12 cellular contexts compared by ENCODE assay signal in the genomic region with DNA sequence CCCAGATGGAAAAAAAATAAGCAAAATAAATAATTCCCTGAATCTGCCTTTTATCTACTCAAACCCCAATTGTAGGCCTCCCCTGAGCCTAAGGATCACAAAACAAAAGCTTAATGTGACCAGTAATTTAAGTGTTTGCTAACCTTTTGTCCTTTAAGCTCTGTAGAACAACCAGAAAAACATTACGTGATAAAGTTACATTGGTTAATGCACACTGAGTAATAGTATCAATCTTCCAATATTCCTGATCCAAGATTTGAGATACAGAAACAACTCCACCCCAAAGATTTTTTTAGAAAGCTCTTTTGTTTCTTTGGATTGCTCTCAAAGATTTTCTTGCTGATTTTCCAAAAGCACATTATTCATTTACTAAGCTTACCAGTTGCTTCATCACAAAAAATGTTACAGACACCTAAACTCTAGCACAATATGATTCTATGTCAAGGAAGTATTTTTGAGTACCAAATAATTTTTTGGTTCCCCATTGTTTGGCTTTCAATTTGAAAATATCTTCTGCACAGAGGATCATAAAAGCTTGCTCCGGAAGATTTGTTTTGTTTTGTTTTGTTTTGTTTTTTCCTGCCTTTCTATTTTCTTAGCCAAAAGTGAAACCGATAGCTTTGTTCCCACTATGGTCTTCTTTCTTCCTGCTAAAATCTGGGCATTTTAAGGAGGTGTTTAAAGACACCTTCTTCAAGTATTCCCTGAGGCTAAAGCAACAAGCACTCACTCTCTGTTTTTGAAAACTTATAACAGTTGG. TPM values are rescaled to one million over a fixed set of nuclear protein-coding genes. Genes with fewer than 3 reads are reported as not detected.
DNase-seq lines count a peak whose midpoint lies in the region; ATAC-seq and TF ChIP-seq lines count a peak whose summit lies in the region.
"Had no signal": no experiment of that assay in that cellular context is flagged by ENCODE, and none has a peak within 500 bp of the region (broad histone marks: within the 10 kb centered on the region; RNA-seq: fewer than 3 reads in every experiment).

No MANE protein-coding gene starts in this region.

- ATAC-seq in HG03457 (IDR thresholded peaks at IDR 0.05; ENCODE audit: unreplicated experiment): no peak

- H3K27ac ChIP-seq in H9 (ENCODE audit: insufficient read length, low read depth, low read length): no peak overlapping the region
- H3K27ac ChIP-seq in SJSA1: no peak overlapping the region
- no peak overlapping the region for H3K27ac ChIP-seq in iPS-20b (ENCODE audit: low read length)
- H3K27ac ChIP-seq in sigmoid colon: peak overlapping the region in 3 of 4 donors; percentile 23 to 29 (median 23)
- H3K27ac ChIP-seq in tibial artery: no peak overlapping the region
- H3K27ac ChIP-seq: dorsolateral prefrontal cortex had no signal

- H2BK15ac ChIP-seq in H9 (ENCODE audit: low read depth, low read length): no peak overlapping the region

- H3K14ac ChIP-seq in H9 (ENCODE audit: insufficient read depth, low read length): no peak overlapping the region

- no peaks in the 10 kb centered on the region for H3K27me3 Mint-ChIP-seq in H9 (ENCODE audit: low read depth)

- no peaks in the 10 kb centered on the region for H3K23me2 ChIP-seq in H9 (ENCODE audit: insufficient read length, low read depth, low read length, poor library complexity, severe bottlenecking)

- H3K79me1 ChIP-seq in H9 (ENCODE audit: insufficient read depth, low read depth, low read length, poor library complexity, severe bottlenecking): no peaks in the 10 kb centered on the region

- H3K23ac ChIP-seq in H9 (ENCODE audit: insufficient read length, low read depth, low read length): no peak overlapping the region

- H3K9me3 Mint-ChIP-seq in H9: no peaks in the 10 kb centered on the region
- H3K9me3 Mint-ChIP-seq: CD4-positive, alpha-beta memory T cell had no signal

- no peak overlapping the region for H3K4me2 ChIP-seq in H9 (ENCODE audit: insufficient read depth, insufficient read length, low read length)
- H3K4me2 ChIP-seq: SK-N-SH had no signal

- H3K4ac ChIP-seq in H9 (ENCODE audit: low read depth, low read length): no peak overlapping the region

- no peak for TF ChIP-seq POLR2A in sigmoid colon (IDR thresholded peaks at IDR 0.05)

- no peak overlapping the region for H4K5ac ChIP-seq in H9 (ENCODE audit: insufficient read length, low read depth, low read length)

- H3K9me3 ChIP-seq in H9 (ENCODE audit: control insufficient read depth, low read depth, low read length) (no peaks in the 10 kb centered on the region), SJSA1 (replicated peaks) (no peaks in the 10 kb centered on the region), iPS-20b (ENCODE audit: insufficient read depth, low read depth, low read length) (no peaks in the 10 kb centered on the region), sigmoid colon (no peaks in the 10 kb centered on the region), tibial artery (no peaks in the 10 kb centered on the region)
- H3K9me3 ChIP-seq: SK-N-SH had no signal

- H3K79me2 ChIP-seq in H9 (ENCODE audit: insufficient read depth, low read length): no peaks in the 10 kb centered on the region

- no peak overlapping the region for H3K18ac ChIP-seq in H9 (ENCODE audit: insufficient read length, low read depth, low read length)

- TF ChIP-seq CTCF in H9 (conservative IDR thresholded peaks at IDR 0.05): no peak
- no peak for TF ChIP-seq CTCF in sigmoid colon (IDR thresholded peaks at IDR 0.05)
- TF ChIP-seq CTCF in tibial artery (IDR thresholded peaks at IDR 0.05): no peak

- H3K4me3 ChIP-seq in SJSA1 (peak overlapping the region; percentile 25), iPS-20b (ENCODE audit: low read length) (no peak overlapping the region), sigmoid colon (peak overlapping the region in 3 of 4 donors; percentile 17 to 33 (median 19)), tibial artery (no peak overlapping the region)

- no peak overlapping the region for H4K91ac ChIP-seq in H9 (ENCODE audit: insufficient read length, low read depth, low read length)

- no peak overlapping the region for H2BK5ac ChIP-seq in H9 (ENCODE audit: insufficient read length, low read length)

- no peak overlapping the region for H2BK120ac ChIP-seq in H9 (ENCODE audit: low read depth, low read length, poor library complexity, severe bottlenecking)

- H3K27me3 ChIP-seq in H9 (ENCODE audit: insufficient read depth, low read length) (no peaks in the 10 kb centered on the region), SJSA1 (replicated peaks) (0 out of 2 replicates have a peak, but pooled peaks cover 4% of the 10 kb centered on the region), iPS-20b (ENCODE audit: insufficient read depth, low read length) (no peaks in the 10 kb centered on the region), sigmoid colon (no peaks in the 10 kb centered on the region), tibial artery (peaks cover 0 to 10% of the 10 kb centered on the region in 2 donors)
- H3K27me3 ChIP-seq: dorsolateral prefrontal cortex had no signal

- no peak overlapping the region for H3T11ph ChIP-seq in H9 (ENCODE audit: low read length)

- H3K36me3 ChIP-seq in SJSA1 (no peaks in the 10 kb centered on the region), iPS-20b (ENCODE audit: insufficient read depth, low read depth, low read length) (no peaks in the 10 kb centered on the region), sigmoid colon (no peaks in the 10 kb centered on the region), tibial artery (no peaks in the 10 kb centered on the region)

- no peak overlapping the region for H2AK5ac ChIP-seq in H9 (ENCODE audit: insufficient read length, low read length)

- H4K8ac ChIP-seq in H9 (replicated peaks; ENCODE audit: insufficient read length, low read depth, low read length): no peak overlapping the region

- TF ChIP-seq EP300 in sigmoid colon (IDR thresholded peaks at IDR 0.05): no peak

- no peaks in the 10 kb centered on the region for H3K36me3 Mint-ChIP-seq in H9 (ENCODE audit: insufficient read depth in 1 of 3, low read depth in 3 of 3)
- H3K36me3 Mint-ChIP-seq: CD4-positive, alpha-beta memory T cell had no signal

- no peak overlapping the region for H2BK12ac ChIP-seq in H9 (ENCODE audit: insufficient read length, low read depth, low read length)

- H2BK20ac ChIP-seq in H9 (ENCODE audit: low read depth, low read length, poor library complexity, severe bottlenecking): no peak overlapping the region

- H3K9ac ChIP-seq in H9 (ENCODE audit: extremely low read depth, insufficient read length, low read length) (no peak overlapping the region), iPS-20b (ENCODE audit: low read depth, low read length) (peak overlapping the region; percentile 7; the same call in 1 of the 2 replicates)
- H3K9ac ChIP-seq: SK-N-SH had no signal

- no CpG with 5 or more reads among the region's 3 CpGs for WGBS in H9 (ENCODE audit: extremely low coverage, insufficient read length, low lambda C conversion rate)
- WGBS in sigmoid colon, 2 donors: 62 to 67% methylated on average over 3 of the region's 3 CpGs

- peak overlapping the region in 2 of 3 experiments; percentile 16 to 29; a peak in 2 of 7 replicates for H3K27ac Mint-ChIP-seq in H9
- H3K27ac Mint-ChIP-seq: CD4-positive, alpha-beta memory T cell had no signal

- DNase-seq in H9 (no peak), SJSA1 (ENCODE audit: low read depth in 1 of 2, low spot score in 2 of 2) (no peak), sigmoid colon (no peak), NCI-H2196 treated with DMSO at 0.1 percent for 48 hours (lab: John Stamatoyannopoulos, UW; ENCODE audit: unreplicated experiment) (no peak), middle frontal gyrus (ENCODE audit: extremely low spot score, low spot score) (no peak), tibial artery (no peak)
- DNase-seq: activated CD4-positive, alpha-beta T cell treated with anti-CD3 and anti-CD28 coated beads for 4 hours; CD4-positive, alpha-beta memory T cell; dorsolateral prefrontal cortex had no signal

- peaks cover 41 to 55% of the 10 kb centered on the region in 2 experiments for H3K4me1 Mint-ChIP-seq in H9
- H3K4me1 Mint-ChIP-seq: CD4-positive, alpha-beta memory T cell had no signal

- intact Hi-C loops in sigmoid colon (cut with DNase I) (no loop called here), tibial artery (cut with DNase I; ENCODE audit: low total_unique reads) (no loop called here)

- H2AFZ ChIP-seq in H9 (ENCODE audit: low read length): no peak overlapping the region

- H3K4me1 ChIP-seq in H9 (ENCODE audit: insufficient read depth, low read length) (peaks cover 2% of the 10 kb centered on the region; the same call in 1 of the 2 replicates), SJSA1 (replicated peaks) (no peaks in the 10 kb centered on the region), iPS-20b (ENCODE audit: insufficient read depth, low read length) (peaks cover 29% of the 10 kb centered on the region; the same call in 1 of the 2 replicates), sigmoid colon (peaks cover 0 to 12% (median 4%) of the 10 kb centered on the region in 4 donors), tibial artery (peaks cover 0 to 7% (median 0%) of the 10 kb centered on the region in 4 donors)

- H3K56ac ChIP-seq in H9 (ENCODE audit: insufficient read length, low read depth, low read length): no peak overlapping the region

- no peak overlapping the region for H3K4me3 Mint-ChIP-seq in H9
- H3K4me3 Mint-ChIP-seq: CD4-positive, alpha-beta memory T cell had no signal

- no peaks in the 10 kb centered on the region for H4K20me1 ChIP-seq in H9 (ENCODE audit: control insufficient read depth, insufficient read depth, insufficient read length)

RNA-seq across cellular contexts. Expression of gene TRIL, which starts 54.2 kb away (rescaled TPM):
- 3.1 and 3.3 TPM in 2 replicates for total RNA-seq in H9 (2021)
- 0.05 TPM in 1 of 2 replicates, not detected in the other for total RNA-seq in SJSA1 (2014; rRNA removed; shearing (Covaris generic))
- 1 to 10 TPM; 1.5 to 7.5 (median 4.1) TPM for total RNA-seq in sigmoid colon
- under 1 TPM in 1 of 3 donors, not detected in 2; 0.66 TPM for polyA plus RNA-seq in sigmoid colon
- total RNA-seq: CD4-positive, alpha-beta memory T cell had no signal
- polyA plus RNA-seq: CD4-positive, alpha-beta memory T cell had no signal

Comparison
In these comparisons a context has a peak if more than half of its experiments do, and no peak if none do; other contexts are left out.
1. H3K27ac ChIP-seq: peak in sigmoid colon (3 of 4); none in H9 (single experiment), SJSA1 (single experiment), iPS-20b (single experiment) and tibial artery (0 of 2).
2. H3K4me3 ChIP-seq: peak in SJSA1 (single experiment) and sigmoid colon (3 of 4); none in iPS-20b (single experiment) and tibial artery (0 of 2).